ENCODE assay signal across 1 cellular context in genomic region chr12:95557625-95558024, GRCh38.
TF ChIP-seq lines count a peak whose summit lies in the region.

No MANE protein-coding gene starts in this region.

TF ChIP-seq in WTC11, 78 proteins besides CTCF, POLR2A, EP300 and RAD21 (continued from another document):
- TF ChIP-seq ZNF671 (CRISPR knock-in tag; IDR thresholded peaks at IDR 0.05) (no peak), CREB1 (CRISPR knock-in tag; IDR thresholded peaks at IDR 0.05) (no peak)
- TF ChIP-seq, protein P1, sequence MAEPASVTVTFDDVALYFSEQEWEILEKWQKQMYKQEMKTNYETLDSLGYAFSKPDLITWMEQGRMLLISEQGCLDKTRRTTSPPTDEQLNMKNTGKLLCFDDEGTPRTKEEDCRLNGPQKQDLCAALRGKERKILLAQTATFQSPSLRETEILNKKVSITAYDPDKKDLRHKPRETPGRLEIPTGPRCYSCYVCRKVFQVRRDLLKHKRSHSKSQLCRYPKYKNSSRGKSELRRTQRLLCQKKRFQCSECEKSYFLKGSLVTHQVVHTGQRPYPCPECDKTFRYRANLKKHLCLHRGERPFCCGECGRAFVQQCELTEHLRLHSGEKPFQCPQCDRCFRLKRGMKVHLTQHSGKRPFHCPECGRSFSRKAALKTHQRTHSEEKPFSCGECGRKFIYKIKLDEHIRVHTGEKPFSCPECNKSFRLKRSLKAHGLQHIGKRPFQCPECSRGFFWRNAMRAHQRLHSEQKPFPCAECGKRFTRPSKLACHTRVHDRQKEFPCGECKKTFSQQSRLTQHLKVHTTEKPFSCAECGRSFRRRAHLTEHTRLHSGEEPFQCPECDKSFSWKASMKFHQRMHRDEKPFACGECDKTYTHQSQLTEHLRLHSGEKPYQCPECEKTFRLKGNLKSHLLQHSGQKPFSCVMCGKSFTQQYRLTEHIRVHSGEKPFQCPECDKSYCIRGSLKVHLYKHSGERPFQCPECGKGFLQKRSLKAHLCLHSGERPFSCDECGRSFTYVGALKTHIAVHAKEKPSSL (CRISPR knock-in tag; conservative IDR thresholded peaks at IDR 0.05): no peak
